34 cellular contexts compared by ENCODE assay signal in genomic region chr2:3204451-3204850, GRCh38.
"Had no signal": no experiment of that assay in that cellular context is flagged by ENCODE, and none has a peak within 500 bp of the region (broad histone marks: within the 10 kb centered on the region; RNA-seq: fewer than 3 reads in every experiment).

No MANE protein-coding gene starts in this region.

- H3K27ac ChIP-seq: epithelial cell of prostate, esophagus squamous epithelium, left lung, lower lobe of right lung, pancreas, prostate gland, skin epidermis, uterus had no signal

- DNase-seq: activated CD4-positive, alpha-beta T cell treated with anti-CD3 and anti-CD28 coated beads for 36 hours; activated CD4-positive, alpha-beta T cell treated with anti-CD3 and anti-CD28 coated beads, Interleukin-2, amount 50 U/mL, for 4 hours; activated CD4-positive, CD25-positive, alpha-beta regulatory T cell; activated CD8-positive, alpha-beta memory T cell treated with anti-CD3 and anti-CD28 coated beads, Interleukin-2, amount 50 U/mL, for 4 hours; activated T-cell treated with anti-CD3 and anti-CD28 coated beads, Interleukin-2, amount 50 U/mL, for 1 hour; amygdala; dermis blood vessel endothelial cell; effector CD4-positive, alpha-beta T cell; esophagus squamous epithelium; foreskin melanocyte; left lung; lower lobe of right lung; mesenchymal stem cell; pancreas; retina; stimulated activated CD4-positive, alpha-beta T cell treated with anti-CD3 and anti-CD28 coated beads, Interleukin-12 subunit alpha, Interleukin-12 subunit beta, amount 100 ng/mL, for 4 hours; stimulated activated CD4-positive, alpha-beta T cell treated with anti-CD3 and anti-CD28 coated beads, Interleukin-4, amount 100 ng/mL, for 4 hours; stimulated activated CD8-positive, alpha-beta memory T cell treated with anti-CD3 and anti-CD28 coated beads, Interleukin-4, amount 100 ng/mL, for 48 hours; stimulated activated naive CD8-positive, alpha-beta T cell treated with anti-CD3 and anti-CD28 coated beads, Interleukin-15, amount 100 ng/mL, for 72 hours; substantia nigra; T-helper 1 cell; uterus had no signal

- H3K9me3 ChIP-seq: esophagus squamous epithelium, left lung, lower lobe of right lung, pancreas, prostate gland had no signal

- H3K4me1 Mint-ChIP-seq: stimulated activated memory B cell treated with anti-CD40 and anti-IgM and Interleukin-4, amounts not matched to agents 10 μg/mL and 1 μg/mL and 100 μg/mL, for 72 hours had no signal

- H3K4me1 ChIP-seq: esophagus squamous epithelium, left lung, lower lobe of right lung, pancreas, prostate gland, uterus had no signal

- H3K4me3 ChIP-seq: esophagus squamous epithelium, left lung, lower lobe of right lung, pancreas, prostate gland, skin epidermis, uterus had no signal

- H3K4me3 Mint-ChIP-seq: activated CD4-positive, alpha-beta T cell treated with anti-CD3 and anti-CD28 coated beads for 36 hours; activated T-helper 17 cell treated with anti-CD3 and anti-CD28 coated beads, Interleukin-2, amount 50 U/mL, for 72 hours; stimulated activated memory B cell treated with anti-CD40 and anti-IgM and Interleukin-4, amounts not matched to agents 10 μg/mL and 1 μg/mL and 100 μg/mL, for 72 hours; stimulated activated naive CD8-positive, alpha-beta T cell treated with anti-CD3 and anti-CD28 coated beads, Interleukin-15, amount 100 ng/mL, for 72 hours; T-helper 2 cell treated with Interferon-gamma antibody and Interleukin-4, amounts not matched to agents 5 μg/mL and 100 μg/mL, for 36 hours; type B pancreatic cell had no signal

- H3K27me3 ChIP-seq: esophagus squamous epithelium, left lung, pancreas, uterus had no signal

- H3K27me3 Mint-ChIP-seq: activated CD4-positive, alpha-beta T cell treated with anti-CD3 and anti-CD28 coated beads for 36 hours; activated T-helper 17 cell treated with anti-CD3 and anti-CD28 coated beads, Interleukin-2, amount 50 U/mL, for 72 hours; stimulated activated memory B cell treated with anti-CD40 and anti-IgM and Interleukin-4, amounts not matched to agents 10 μg/mL and 1 μg/mL and 100 μg/mL, for 72 hours; stimulated activated naive CD8-positive, alpha-beta T cell treated with anti-CD3 and anti-CD28 coated beads, Interleukin-15, amount 100 ng/mL, for 72 hours; type B pancreatic cell had no signal

- H3K9me3 Mint-ChIP-seq: activated T-helper 17 cell treated with anti-CD3 and anti-CD28 coated beads, Interleukin-2, amount 50 U/mL, for 72 hours; stimulated activated memory B cell treated with anti-CD40 and anti-IgM and Interleukin-4, amounts not matched to agents 10 μg/mL and 1 μg/mL and 100 μg/mL, for 72 hours; stimulated activated naive CD8-positive, alpha-beta T cell treated with anti-CD3 and anti-CD28 coated beads, Interleukin-15, amount 100 ng/mL, for 72 hours; T-helper 2 cell treated with Interferon-gamma antibody and Interleukin-4, amounts not matched to agents 5 μg/mL and 100 μg/mL, for 36 hours; type B pancreatic cell had no signal

- FAIRE-seq: bronchial epithelial cell, colon, endometrium, islet of Langerhans, pancreas had no signal

- H3K36me3 ChIP-seq: pancreas, prostate gland, uterus had no signal

- H3K27ac Mint-ChIP-seq: activated CD4-positive, alpha-beta T cell treated with anti-CD3 and anti-CD28 coated beads for 36 hours; activated T-helper 17 cell treated with anti-CD3 and anti-CD28 coated beads, Interleukin-2, amount 50 U/mL, for 72 hours; stimulated activated memory B cell treated with anti-CD40 and anti-IgM and Interleukin-4, amounts not matched to agents 10 μg/mL and 1 μg/mL and 100 μg/mL, for 72 hours; T-helper 2 cell treated with Interferon-gamma antibody and Interleukin-4, amounts not matched to agents 5 μg/mL and 100 μg/mL, for 36 hours; type B pancreatic cell had no signal

- ATAC-seq: activated CD4-positive, alpha-beta T cell treated with anti-CD3 and anti-CD28 coated beads for 36 hours; activated T-helper 17 cell treated with anti-CD3 and anti-CD28 coated beads, Interleukin-2, amount 50 U/mL, for 72 hours; left lung; lower lobe of right lung; pancreas; sciatic nerve; stimulated activated memory B cell treated with anti-CD40 and anti-IgM and Interleukin-4, amounts not matched to agents 10 μg/mL and 1 μg/mL and 100 μg/mL, for 72 hours had no signal
